In the genomic region with DNA sequence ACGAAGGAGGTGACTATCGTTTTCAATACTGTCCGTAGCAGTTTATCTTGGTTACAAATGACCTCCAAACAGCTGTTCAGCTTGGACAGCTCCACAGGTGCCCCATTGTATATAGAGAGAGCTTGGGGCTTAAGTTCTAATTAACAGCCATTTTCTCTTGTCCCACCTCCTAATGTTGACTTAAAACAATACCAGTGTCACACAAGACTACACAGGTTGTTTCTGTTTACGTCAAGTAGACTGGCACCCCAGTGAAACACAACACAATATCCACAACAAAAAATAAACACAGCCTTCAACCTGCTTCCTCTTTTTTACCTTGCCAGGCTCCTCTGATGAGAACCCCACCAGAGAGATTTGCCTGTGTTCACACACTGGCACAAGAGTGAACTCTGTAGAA, we compare ENCODE assay signal across 12 cellular contexts. TPM values are rescaled to one million over a fixed set of nuclear protein-coding genes. Genes with fewer than 3 reads are reported as not detected.
DNase-seq lines count a peak whose midpoint lies in the region; ATAC-seq, FAIRE-seq and TF ChIP-seq lines count a peak whose summit lies in the region.
"Had no signal": no experiment of that assay in that cellular context is flagged by ENCODE, and none has a peak within 500 bp of the region (broad histone marks: within the 10 kb centered on the region; RNA-seq: fewer than 3 reads in every experiment).

No MANE protein-coding gene starts in this region.

- ATAC-seq in GM18907 (IDR thresholded peaks at IDR 0.05; ENCODE audit: unreplicated experiment) (peak; percentile 85), GM21786 (IDR thresholded peaks at IDR 0.05; ENCODE audit: unreplicated experiment) (peak; percentile 79), HG03457 (IDR thresholded peaks at IDR 0.05; ENCODE audit: unreplicated experiment) (peak; percentile 67)
- ATAC-seq: sciatic nerve had no signal

- H3K9me3 Mint-ChIP-seq in chondrocyte (ENCODE audit: low read depth): no peaks in the 10 kb centered on the region

- H3K4me1 Mint-ChIP-seq in chondrocyte (ENCODE audit: low read depth): peaks cover 6% of the 10 kb centered on the region

- no peaks in the 10 kb centered on the region for H3K36me3 Mint-ChIP-seq in chondrocyte (ENCODE audit: low read depth)

- no peak overlapping the region for H3K4me3 Mint-ChIP-seq in chondrocyte (ENCODE audit: unreplicated experiment)

- FAIRE-seq in D721Med (lab: Jason Lieb, UNC): no peak
- FAIRE-seq: H54, keratinocyte had no signal

- H3K27me3 Mint-ChIP-seq in chondrocyte (ENCODE audit: low read depth): peaks cover 2% of the 10 kb centered on the region

- in situ Hi-C loops in G401 (cut with HindIII; ENCODE audit: low sequenced_read_pairs): no loop called here

- no peak for TF ChIP-seq CTCF in D721Med (IDR thresholded peaks at IDR 0.05; ENCODE audit: insufficient read depth, missing control alignments)
- TF ChIP-seq CTCF in chondrocyte (IDR thresholded peaks at IDR 0.05): no peak

- H3K27ac Mint-ChIP-seq in chondrocyte (ENCODE audit: unreplicated experiment): no peak overlapping the region

- peak; percentile 44 for DNase-seq in left kidney (ENCODE audit: low read depth, low spot score)
- no peak for DNase-seq in D721Med (ENCODE audit: insufficient read length, low spot score)
- no peak for DNase-seq in chondrocyte (ENCODE audit: low spot score)
- no peak for DNase-seq in G401 (ENCODE audit: low spot score)
- no peak for DNase-seq in NCI-H446 treated with DMSO at 0.1 percent for 48 hours (lab: John Stamatoyannopoulos, UW)
- DNase-seq: NCI-H1092 had no signal

RNA-seq across cellular contexts. Expression of gene TLE1, which starts 39.8 kb away (rescaled TPM):
- total RNA-seq in chondrocyte: 12.2 to 17.1 TPM (median 12.6 TPM) in 3 replicates
- total RNA-seq in G401 (2014; rRNA removed; shearing (Covaris generic)): 9.0 and 13.6 TPM in 2 replicates
